In the genomic region with DNA sequence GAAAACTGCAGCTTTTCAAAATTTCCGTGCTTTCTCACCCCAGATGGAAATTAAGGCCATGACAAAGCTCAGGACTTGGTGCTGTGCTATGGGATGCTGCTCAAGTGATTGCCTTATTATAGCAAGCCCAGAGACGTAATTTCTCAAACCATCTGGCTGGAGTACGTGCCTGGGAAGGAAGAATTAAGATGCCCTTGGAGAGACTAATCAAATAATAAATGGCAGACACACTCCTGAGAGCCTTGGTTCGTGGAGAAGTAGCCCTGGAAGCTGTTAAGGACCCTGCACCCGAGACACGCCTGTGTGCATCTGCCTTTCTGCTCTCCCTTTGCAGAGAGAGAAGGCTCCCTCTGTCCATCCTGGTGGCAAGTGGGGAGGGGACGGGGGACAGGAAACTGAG, we compare ENCODE assay signal across 33 cellular contexts. TPM values are rescaled to one million over a fixed set of nuclear protein-coding genes. Genes with fewer than 3 reads are reported as not detected.
"Had no signal": no experiment of that assay in that cellular context is flagged by ENCODE, and none has a peak within 500 bp of the region (broad histone marks: within the 10 kb centered on the region; RNA-seq: fewer than 3 reads in every experiment).

No MANE protein-coding gene starts in this region.

- H3K36me3 Mint-ChIP-seq: activated naive CD4-positive, alpha-beta T cell treated with anti-CD3 and anti-CD28 coated beads, Interleukin-2, amount 10 ng/mL, durations not matched to agents 7 days and 5 days; activated naive CD4-positive, alpha-beta T cell treated with anti-CD3 and anti-CD28 coated beads, Interleukin-2, amount 50 U/mL, for 72 hours; activated naive CD8-positive, alpha-beta T cell treated with anti-CD3 and anti-CD28 coated beads, Interleukin-2, amount 10 ng/mL, durations not matched to agents 7 days and 5 days; brain; WTC11 had no signal

- H3K36me3 ChIP-seq: ascending aorta, breast epithelium, cardiac muscle cell, colonic mucosa, esophagus squamous epithelium, heart left ventricle had no signal

- H3K9me3 ChIP-seq: ascending aorta, breast epithelium, colonic mucosa, esophagus squamous epithelium, heart left ventricle had no signal

- H3K4me3 Mint-ChIP-seq: activated CD4-positive, alpha-beta memory T cell treated with anti-CD3 and anti-CD28 coated beads, Interleukin-2, amount 10 ng/mL, durations not matched to agents 7 days and 5 days; activated CD4-positive, alpha-beta T cell treated with anti-CD3 and anti-CD28 coated beads, Interleukin-2, amount 10 ng/mL, durations not matched to agents 7 days and 5 days; activated naive CD4-positive, alpha-beta T cell treated with anti-CD3 and anti-CD28 coated beads, Interleukin-2, amount 10 ng/mL, durations not matched to agents 7 days and 5 days; activated naive CD8-positive, alpha-beta T cell treated with anti-CD3 and anti-CD28 coated beads, Interleukin-2, amount 10 ng/mL, durations not matched to agents 7 days and 5 days; activated T-cell treated with anti-CD3 and anti-CD28 coated beads, Interleukin-2, amount 50 U/mL, for 24 hours; activated T-cell treated with anti-CD3 and anti-CD28 coated beads, Interleukin-2, amount 50 U/mL, for 72 hours; brain; WTC11 had no signal

- DNase-seq: activated CD4-positive, alpha-beta memory T cell treated with anti-CD3 and anti-CD28 coated beads, Interleukin-2, amount 10 ng/mL, durations not matched to agents 7 days and 5 days; activated CD4-positive, alpha-beta T cell treated with anti-CD3 and anti-CD28 coated beads for 1 hour; activated CD4-positive, alpha-beta T cell treated with anti-CD3 and anti-CD28 coated beads for 4 hours; activated CD4-positive, alpha-beta T cell treated with anti-CD3 and anti-CD28 coated beads, Interleukin-2, amount 10 ng/mL, durations not matched to agents 7 days and 5 days; activated CD4-positive, alpha-beta T cell treated with anti-CD3 and anti-CD28 coated beads, Interleukin-2, amount 50 U/mL, for 4 hours; activated CD8-positive, alpha-beta memory T cell treated with anti-CD3 and anti-CD28 coated beads, Interleukin-2, amount 50 U/mL, for 48 hours; activated gamma-delta T cell; activated naive CD4-positive, alpha-beta T cell; activated naive CD4-positive, alpha-beta T cell treated with anti-CD3 and anti-CD28 coated beads, Interleukin-2, amount 10 ng/mL, durations not matched to agents 7 days and 5 days; activated naive CD8-positive, alpha-beta T cell treated with anti-CD3 and anti-CD28 coated beads, Interleukin-2, amount 10 ng/mL, durations not matched to agents 7 days and 5 days; activated T-cell treated with anti-CD3 and anti-CD28 coated beads for 4 hours; activated T-cell treated with anti-CD3 and anti-CD28 coated beads, Interleukin-2, amount 50 U/mL, for 24 hours; activated T-cell treated with anti-CD3 and anti-CD28 coated beads, Interleukin-2, amount 50 U/mL, for 72 hours; central memory CD4-positive, alpha-beta T cell; cerebellar nuclear complex; colonic mucosa; effector CD8-positive, alpha-beta T cell; esophagus squamous epithelium; heart left ventricle; T-helper 2 cell had no signal

- H3K27me3 ChIP-seq: ascending aorta, colonic mucosa, heart left ventricle had no signal

- H3K27ac ChIP-seq: ascending aorta, breast epithelium, cardiac muscle cell, colonic mucosa, epithelial cell of prostate, esophagus squamous epithelium, heart left ventricle, VCaP had no signal

- H3K4me1 Mint-ChIP-seq: activated CD4-positive, alpha-beta memory T cell treated with anti-CD3 and anti-CD28 coated beads, Interleukin-2, amount 10 ng/mL, durations not matched to agents 7 days and 5 days; activated CD4-positive, alpha-beta T cell treated with anti-CD3 and anti-CD28 coated beads, Interleukin-2, amount 10 ng/mL, durations not matched to agents 7 days and 5 days; activated naive CD4-positive, alpha-beta T cell treated with anti-CD3 and anti-CD28 coated beads, Interleukin-2, amount 10 ng/mL, durations not matched to agents 7 days and 5 days; activated naive CD8-positive, alpha-beta T cell treated with anti-CD3 and anti-CD28 coated beads, Interleukin-2, amount 10 ng/mL, durations not matched to agents 7 days and 5 days had no signal

- H3K27ac Mint-ChIP-seq: activated CD4-positive, alpha-beta memory T cell treated with anti-CD3 and anti-CD28 coated beads, Interleukin-2, amount 10 ng/mL, durations not matched to agents 7 days and 5 days; activated CD4-positive, alpha-beta T cell treated with anti-CD3 and anti-CD28 coated beads, Interleukin-2, amount 10 ng/mL, durations not matched to agents 7 days and 5 days; activated naive CD4-positive, alpha-beta T cell treated with anti-CD3 and anti-CD28 coated beads, Interleukin-2, amount 10 ng/mL, durations not matched to agents 7 days and 5 days; activated naive CD4-positive, alpha-beta T cell treated with anti-CD3 and anti-CD28 coated beads, Interleukin-2, amount 50 U/mL, for 72 hours; activated naive CD8-positive, alpha-beta T cell treated with anti-CD3 and anti-CD28 coated beads, Interleukin-2, amount 10 ng/mL, durations not matched to agents 7 days and 5 days; activated T-cell treated with anti-CD3 and anti-CD28 coated beads, Interleukin-2, amount 50 U/mL, for 24 hours; activated T-cell treated with anti-CD3 and anti-CD28 coated beads, Interleukin-2, amount 50 U/mL, for 72 hours; brain; WTC11 had no signal

- ATAC-seq: activated naive CD4-positive, alpha-beta T cell treated with anti-CD3 and anti-CD28 coated beads, Interleukin-2, amount 50 U/mL, for 72 hours; activated T-cell treated with anti-CD3 and anti-CD28 coated beads, Interleukin-2, amount 50 U/mL, for 72 hours; heart left ventricle; WTC11 had no signal

- H3K9me3 Mint-ChIP-seq: activated CD4-positive, alpha-beta memory T cell treated with anti-CD3 and anti-CD28 coated beads, Interleukin-2, amount 10 ng/mL, durations not matched to agents 7 days and 5 days; activated CD4-positive, alpha-beta T cell treated with anti-CD3 and anti-CD28 coated beads, Interleukin-2, amount 10 ng/mL, durations not matched to agents 7 days and 5 days; activated naive CD4-positive, alpha-beta T cell treated with anti-CD3 and anti-CD28 coated beads, Interleukin-2, amount 10 ng/mL, durations not matched to agents 7 days and 5 days; activated T-cell treated with anti-CD3 and anti-CD28 coated beads, Interleukin-2, amount 50 U/mL, for 24 hours; activated T-cell treated with anti-CD3 and anti-CD28 coated beads, Interleukin-2, amount 50 U/mL, for 72 hours; brain; WTC11 had no signal

- H3K4me1 ChIP-seq: ascending aorta, breast epithelium, colonic mucosa, esophagus squamous epithelium had no signal

- H3K4me3 ChIP-seq: ascending aorta, breast epithelium, cardiac muscle cell, colonic mucosa, esophagus squamous epithelium, heart left ventricle had no signal

RNA-seq across cellular contexts. Expression of gene PRLHR, which starts 38.4 kb away (rescaled TPM):
- total RNA-seq: activated CD4-positive, alpha-beta memory T cell treated with anti-CD3 and anti-CD28 coated beads, Interleukin-2, amount 10 ng/mL, durations not matched to agents 7 days and 5 days; activated CD4-positive, alpha-beta T cell treated with anti-CD3 and anti-CD28 coated beads, Interleukin-2, amount 10 ng/mL, durations not matched to agents 7 days and 5 days; activated naive CD4-positive, alpha-beta T cell treated with anti-CD3 and anti-CD28 coated beads, Interleukin-2, amount 50 U/mL, for 72 hours; activated naive CD8-positive, alpha-beta T cell treated with anti-CD3 and anti-CD28 coated beads, Interleukin-2, amount 10 ng/mL, durations not matched to agents 7 days and 5 days; activated T-cell treated with anti-CD3 and anti-CD28 coated beads, Interleukin-2, amount 50 U/mL, for 72 hours; ascending aorta; breast epithelium; cardiac muscle cell; colonic mucosa; dermis microvascular lymphatic vessel endothelial cell; endothelial cell of umbilical vein; esophagus squamous epithelium; fibroblast of lung; fibroblast of villous mesenchyme; heart left ventricle; T-helper 1 cell treated with Interleukin-12 subunit alpha and Interleukin-12 subunit beta and Interleukin-4 antibody, amounts not matched to agents 30 ng/mL and 1 ng/mL, for 36 hours; WTC11 had no signal
